1 cellular context compared by ENCODE assay signal in the genomic region with DNA sequence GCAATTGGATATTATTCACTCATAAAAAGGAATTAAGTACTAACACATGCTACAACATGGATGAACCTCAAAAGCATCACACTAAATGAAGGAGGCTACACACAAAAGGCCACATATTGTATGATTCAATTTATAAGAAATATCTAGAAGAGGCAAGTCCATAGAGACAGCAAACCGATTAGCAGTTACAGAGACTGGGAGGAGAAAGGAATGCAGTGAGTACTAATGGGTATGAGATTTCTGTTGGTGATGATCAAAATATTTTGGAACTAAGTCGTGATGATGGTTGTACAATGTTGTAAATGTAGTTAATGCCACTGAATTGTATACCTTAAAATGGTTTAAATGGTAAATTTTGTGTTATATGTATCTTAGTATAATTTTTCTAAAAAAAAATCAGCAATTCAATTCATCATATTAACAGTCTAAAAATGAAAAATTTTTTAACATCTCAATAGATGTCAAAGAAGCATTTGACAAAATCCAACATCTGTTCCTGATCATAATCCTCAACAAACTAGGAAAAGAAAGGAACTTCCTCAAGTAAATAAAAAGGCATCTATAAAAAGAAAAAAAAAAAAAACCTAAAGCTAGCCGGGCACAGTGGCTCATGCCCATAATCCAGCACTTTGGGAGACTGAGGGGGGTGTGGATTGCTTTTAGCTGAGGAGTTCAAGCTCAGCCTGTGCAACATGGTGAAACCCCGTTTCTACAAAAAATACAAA.
TF ChIP-seq lines count a peak whose summit lies in the region.

No MANE protein-coding gene starts in this region.

TF ChIP-seq in GM23338, 12 proteins besides CTCF, POLR2A, EP300 and RAD21 (continued from another document):
- TF ChIP-seq ZNF462 (CRISPR knock-in tag; IDR thresholded peaks at IDR 0.05): no peak
- no peak for TF ChIP-seq EZH2 (IDR thresholded peaks at IDR 0.05; ENCODE audit: low read depth, unreplicated experiment)
- TF ChIP-seq ZNF331 (CRISPR knock-in tag; IDR thresholded peaks at IDR 0.05; ENCODE audit: low read depth): no peak
- no peak for TF ChIP-seq EZH2phosphoT487 (IDR thresholded peaks at IDR 0.05; ENCODE audit: unreplicated experiment)
- no peak for TF ChIP-seq STAT1 (IDR thresholded peaks at IDR 0.05; ENCODE audit: unreplicated experiment)
- no peak for TF ChIP-seq JUNB (IDR thresholded peaks at IDR 0.05; ENCODE audit: unreplicated experiment)
- TF ChIP-seq, protein P1, sequence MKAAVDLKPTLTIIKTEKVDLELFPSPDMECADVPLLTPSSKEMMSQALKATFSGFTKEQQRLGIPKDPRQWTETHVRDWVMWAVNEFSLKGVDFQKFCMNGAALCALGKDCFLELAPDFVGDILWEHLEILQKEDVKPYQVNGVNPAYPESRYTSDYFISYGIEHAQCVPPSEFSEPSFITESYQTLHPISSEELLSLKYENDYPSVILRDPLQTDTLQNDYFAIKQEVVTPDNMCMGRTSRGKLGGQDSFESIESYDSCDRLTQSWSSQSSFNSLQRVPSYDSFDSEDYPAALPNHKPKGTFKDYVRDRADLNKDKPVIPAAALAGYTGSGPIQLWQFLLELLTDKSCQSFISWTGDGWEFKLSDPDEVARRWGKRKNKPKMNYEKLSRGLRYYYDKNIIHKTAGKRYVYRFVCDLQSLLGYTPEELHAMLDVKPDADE (IDR thresholded peaks at IDR 0.05): no peak
